ENCODE assay signal across 8 cellular contexts in genomic region chr11:33869511-33870422, GRCh38. TPM values are rescaled to one million over a fixed set of nuclear protein-coding genes. Genes with fewer than 3 reads are reported as not detected.
DNase-seq lines count a peak whose midpoint lies in the region; ATAC-seq and TF ChIP-seq lines count a peak whose summit lies in the region.

No MANE protein-coding gene starts in this region.

- TF ChIP-seq CTCF in GM12865 (IDR thresholded peaks at IDR 0.05; ENCODE audit: insufficient read depth, low read depth, low read length, missing control alignments) (no peak), RWPE1 (conservative IDR thresholded peaks at IDR 0.05; ENCODE audit: low read depth) (no peak), right lobe of liver (IDR thresholded peaks at IDR 0.05) (no peak)

- CTCF ChIA-PET in RWPE1 (lab: Yijun Ruan, JAX) = interaction anchor here (0.7 to 2.0 kb wide), 4 partner anchors 11 to 437 kb away, joined by 3 to 5 read pairs (median 4); no protein-coding TSS in a partner anchor

- peaks cover 42% of the 10 kb centered on the region for H3K36me3 Mint-ChIP-seq in dendritic cell treated with granulocyte-macrophage colony-stimulating factor and Interleukin-4, amounts not matched to agents 40 ng/mL and 50 ng/mL, for 4 days (ENCODE audit: low read depth)

- H3K9me3 Mint-ChIP-seq in dendritic cell treated with granulocyte-macrophage colony-stimulating factor and Interleukin-4, amounts not matched to agents 40 ng/mL and 50 ng/mL, for 4 days = no peaks in the 10 kb centered on the region

- H3K36me3 ChIP-seq in HUES64 (ENCODE audit: insufficient read depth, low read length) (no peaks in the 10 kb centered on the region), right lobe of liver (no peaks in the 10 kb centered on the region), stomach smooth muscle (ENCODE audit: control insufficient read depth in 2 of 2, insufficient read depth in 2 of 2, low read length in 2 of 2) (no peaks in the 10 kb centered on the region)

- H3K4me3 ChIP-seq in GM12865 (ENCODE audit: low read depth, low read length) (peak overlapping the region; percentile 46), HUES64 (ENCODE audit: low read length) (peak overlapping the region; percentile 70), right lobe of liver (peak overlapping the region; percentile 36 to 53 (median 45)), stomach smooth muscle (ENCODE audit: low read length in 2 of 2) (peak overlapping the region; percentile 75 to 84)

- H3K27me3 Mint-ChIP-seq in dendritic cell treated with granulocyte-macrophage colony-stimulating factor and Interleukin-4, amounts not matched to agents 40 ng/mL and 50 ng/mL, for 4 days = no peaks in the 10 kb centered on the region

- peak overlapping the region; percentile 7 for H3K9ac ChIP-seq in HUES64 (ENCODE audit: low read depth, low read length)
- peak overlapping the region in 1 of 2 donors; percentile 45 for H3K9ac ChIP-seq in stomach smooth muscle (ENCODE audit: low read length in 2 of 2)

- H3K4me1 ChIP-seq in HUES64 (ENCODE audit: insufficient read depth, low read length) (peaks cover 12% of the 10 kb centered on the region; the same call in 1 of the 2 replicates), right lobe of liver (peaks cover 0 to 12% (median 0%) of the 10 kb centered on the region in 4 donors), stomach smooth muscle (ENCODE audit: control insufficient read depth, insufficient read depth, low read length) (peaks cover 10% of the 10 kb centered on the region)

- peak overlapping the region; percentile 98 for H3K27ac Mint-ChIP-seq in dendritic cell treated with granulocyte-macrophage colony-stimulating factor and Interleukin-4, amounts not matched to agents 40 ng/mL and 50 ng/mL, for 4 days

- H3K27ac ChIP-seq in HUES64 (ENCODE audit: low read depth, low read length) (no peak overlapping the region), RWPE1 (peak overlapping the region; percentile 43), right lobe of liver (peak overlapping the region; percentile 16 to 82 (median 68)), stomach smooth muscle (ENCODE audit: low read length) (no peak overlapping the region)

- under 1% methylated on average over 81 of the region's 81 CpGs for WGBS in HUES64
- 3% methylated on average over 18 of the region's 81 CpGs for WGBS in right lobe of liver (ENCODE audit: insufficient coverage, low coverage, low lambda C conversion rate, missing lambda C conversion rate)

- peak; percentile 76 to 81 (median 80) for ATAC-seq in right lobe of liver

- peaks cover 54% of the 10 kb centered on the region for H3K4me1 Mint-ChIP-seq in dendritic cell treated with granulocyte-macrophage colony-stimulating factor and Interleukin-4, amounts not matched to agents 40 ng/mL and 50 ng/mL, for 4 days (ENCODE audit: low read depth)

- H3K9me3 ChIP-seq in HUES64 (ENCODE audit: insufficient read depth, low read depth, low read length) (no peaks in the 10 kb centered on the region), right lobe of liver (no peaks in the 10 kb centered on the region), stomach smooth muscle (ENCODE audit: control insufficient read depth in 2 of 2, low read length in 2 of 2) (no peaks in the 10 kb centered on the region)

- POLR2A ChIA-PET in RWPE1 (lab: Yijun Ruan, JAX; ENCODE audit: low non-redundant PET) = no interaction called here

- TF ChIP-seq POLR2A in right lobe of liver (IDR thresholded peaks at IDR 0.05) = peak; percentile 23

- H3K27me3 ChIP-seq in HUES64 (ENCODE audit: insufficient read depth, low read length) (peaks cover 82% of the 10 kb centered on the region), right lobe of liver (no peaks in the 10 kb centered on the region), stomach smooth muscle (ENCODE audit: control insufficient read depth in 1 of 2, insufficient read depth in 2 of 2, low read length in 2 of 2) (peaks cover 11 to 24% of the 10 kb centered on the region in 2 donors)

- DNase-seq in A172 (ENCODE audit: low spot score) (peak; percentile 33), GM12865 (ENCODE audit: low read depth) (peak; percentile 31), RWPE1 (ENCODE audit: low spot score) (peak; percentile 14), right lobe of liver (peak in 2 of 3 donors; percentile 67 to 72), NCI-H187 (lab: John Stamatoyannopoulos, UW) (no peak)

- intact Hi-C loops in dendritic cell treated with granulocyte-macrophage colony-stimulating factor and Interleukin-4, amounts not matched to agents 40 ng/mL and 50 ng/mL, for 4 days (cut with micrococcal nuclease) = loop anchor here (2.0 to 5.0 kb wide), 3 partner anchors 23 to 61 kb away; partner anchors contain the start of gene LMO2
- intact Hi-C loops in right lobe of liver (cut with DNase I) = no loop called here

- peak overlapping the region; percentile 95 for H3K4me3 Mint-ChIP-seq in dendritic cell treated with granulocyte-macrophage colony-stimulating factor and Interleukin-4, amounts not matched to agents 40 ng/mL and 50 ng/mL, for 4 days

RNA-seq across cellular contexts. Expression of gene LMO2, which starts 22.1 kb away (rescaled TPM):
- total RNA-seq in A172 (2014; rRNA removed; shearing (Covaris generic)) = 0.65 and 0.98 TPM in 2 replicates
- 1.2 TPM for polyA plus RNA-seq in HUES64 (2013, experiment 1 of 2)
- polyA plus RNA-seq in HUES64 (2013, experiment 2 of 2) = 1.8 TPM
- 1 to 10 TPM; 3.6 to 7.6 (median 4.9) TPM for total RNA-seq in right lobe of liver

Comparison
In these comparisons a context has a peak if more than half of its experiments do, and no peak if none do; other contexts are left out.
1. DNase-seq: peak in A172 (single experiment), GM12865 (single experiment), RWPE1 (single experiment) and right lobe of liver (2 of 3); none in NCI-H187 (0 of 2).
2. H3K27ac ChIP-seq: peak in RWPE1 (single experiment) and right lobe of liver (3 of 3); none in HUES64 (single experiment) and stomach smooth muscle (single experiment).
3. Peak in every context shown above with its lines, with median percentiles within 50 percentile points of each other: H3K4me3 ChIP-seq.